Comparison of ENCODE assay signal across 10 cellular contexts in the genomic region with DNA sequence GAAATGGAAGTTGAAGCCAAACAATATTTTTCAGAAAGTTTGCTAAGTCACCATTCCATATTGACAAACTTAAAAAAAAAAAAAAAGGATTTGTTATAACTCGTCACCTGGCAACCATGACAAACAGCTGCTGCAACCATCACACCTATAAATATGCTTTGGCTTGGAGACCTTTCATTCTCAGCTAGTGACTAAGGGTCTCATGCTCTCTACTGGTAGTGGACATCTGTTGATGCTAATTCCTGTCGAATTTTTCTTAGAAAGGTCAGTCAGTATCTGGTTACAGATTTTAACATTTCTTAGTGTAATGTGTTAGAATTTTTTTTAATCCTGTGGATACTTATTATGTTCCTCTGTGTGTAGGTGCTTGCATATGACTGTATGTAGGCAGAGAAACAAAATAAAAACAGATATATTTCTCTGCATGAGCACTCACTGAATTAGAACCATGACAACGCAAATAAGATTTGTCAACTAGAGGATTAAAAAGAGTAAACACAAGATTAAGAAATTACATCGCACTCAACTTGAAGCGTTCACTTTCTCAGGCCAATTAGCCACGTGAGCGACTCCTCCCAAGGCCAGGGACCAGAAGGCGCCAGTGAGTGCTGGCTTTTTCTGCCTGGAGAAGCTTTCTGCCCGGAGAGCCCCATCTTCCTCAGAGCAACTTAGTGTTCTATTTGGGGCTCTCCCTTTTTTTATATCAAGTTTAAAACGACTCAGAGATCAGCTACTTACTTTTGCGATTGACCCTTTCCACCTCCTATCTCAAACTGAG. TPM values are rescaled to one million over a fixed set of nuclear protein-coding genes. Genes with fewer than 3 reads are reported as not detected.
DNase-seq lines count a peak whose midpoint lies in the region; ATAC-seq and TF ChIP-seq lines count a peak whose summit lies in the region.
"Had no signal": no experiment of that assay in that cellular context is flagged by ENCODE, and none has a peak within 500 bp of the region (broad histone marks: within the 10 kb centered on the region; RNA-seq: fewer than 3 reads in every experiment).

No MANE protein-coding gene starts in this region.

- no peaks in the 10 kb centered on the region for H4K20me1 ChIP-seq in GM23338 (replicated peaks; ENCODE audit: insufficient read depth)

- TF ChIP-seq CTCF in GM23338 (conservative IDR thresholded peaks at IDR 0.05; ENCODE audit: low read depth in 2 of 2) = no peak

- no peak overlapping the region for H3K4me3 ChIP-seq in right cardiac atrium (ENCODE audit: low read length)
- no peak overlapping the region for H3K4me3 ChIP-seq in thymus (ENCODE audit: low read length)
- no peak overlapping the region for H3K4me3 ChIP-seq in GM23338

- intact Hi-C loops in right cardiac atrium (cut with DNase I) = loop anchor here in 2 of 4 donors (5.0 to 10.0 kb wide), 2 partner anchors 52 to 60 kb away; no protein-coding TSS in a partner anchor

- H3K4me3 Mint-ChIP-seq in GM23338 = no peak overlapping the region
- H3K4me3 Mint-ChIP-seq: activated T-helper 17 cell treated with anti-CD3 and anti-CD28 coated beads, Interleukin-2, amount 50 U/mL, for 72 hours had no signal

- DNase-seq in SHP77 (lab: John Stamatoyannopoulos, UW) (peak; percentile 46 to 49), SHP77 treated with DMSO at 0.1 percent for 48 hours (lab: John Stamatoyannopoulos, UW) (no peak), SK-MEL-5 (ENCODE audit: low read depth, low spot score) (peak; percentile 63), right cardiac atrium (peak; percentile 42 to 78 (median 73)), KG1 (lab: John Stamatoyannopoulos, UW) (no peak), GM23338 (ENCODE audit: low spot score) (no peak)
- DNase-seq: BE2C had no signal

- H3K27ac Mint-ChIP-seq in GM23338 = no peak overlapping the region
- H3K27ac Mint-ChIP-seq: activated T-helper 17 cell treated with anti-CD3 and anti-CD28 coated beads, Interleukin-2, amount 50 U/mL, for 72 hours had no signal

- H3K36me3 Mint-ChIP-seq in GM23338 (ENCODE audit: low read depth) = peaks cover 21% of the 10 kb centered on the region

- H3K27me3 ChIP-seq in right cardiac atrium (ENCODE audit: control insufficient read depth, insufficient read depth) = no peaks in the 10 kb centered on the region
- H3K27me3 ChIP-seq in thymus (ENCODE audit: control insufficient read depth, insufficient read depth) = no peaks in the 10 kb centered on the region
- no peaks in the 10 kb centered on the region for H3K27me3 ChIP-seq in GM23338 (ENCODE audit: insufficient read depth)
- H3K27me3 ChIP-seq: BE2C had no signal

- H3K4me1 ChIP-seq in right cardiac atrium (ENCODE audit: control insufficient read depth, insufficient read depth, low read length) (no peaks in the 10 kb centered on the region), thymus (ENCODE audit: control insufficient read depth, insufficient read depth, low read length) (no peaks in the 10 kb centered on the region), GM23338 (ENCODE audit: insufficient read depth) (no peaks in the 10 kb centered on the region)
- H3K4me1 ChIP-seq: BE2C had no signal

- H3K36me3 ChIP-seq in thymus (ENCODE audit: control insufficient read depth, insufficient read depth) (no peaks in the 10 kb centered on the region), GM23338 (ENCODE audit: insufficient read depth) (no peaks in the 10 kb centered on the region)
- H3K36me3 ChIP-seq: BE2C had no signal

- ATAC-seq in right cardiac atrium = peak; percentile 74 to 80
- ATAC-seq in GM21528 (IDR thresholded peaks at IDR 0.05; ENCODE audit: low FRiP score, unreplicated experiment) = no peak
- no peak for ATAC-seq in GM23338
- ATAC-seq: activated T-helper 17 cell treated with anti-CD3 and anti-CD28 coated beads, Interleukin-2, amount 50 U/mL, for 72 hours had no signal

- H3K9me3 ChIP-seq in right cardiac atrium (ENCODE audit: control insufficient read depth, low read length) (peaks cover 6% of the 10 kb centered on the region), thymus (ENCODE audit: control insufficient read depth) (peaks cover 2% of the 10 kb centered on the region)
- H3K9me3 ChIP-seq: BE2C had no signal

- H3K9me3 Mint-ChIP-seq in GM23338 = peaks cover 28% of the 10 kb centered on the region

- H3K79me2 ChIP-seq in GM23338 (replicated peaks; ENCODE audit: insufficient read depth) = no peaks in the 10 kb centered on the region

- in situ Hi-C loops in SK-MEL-5 (cut with HindIII; ENCODE audit: low pct_unique_long_range_greater_than_20kb, low sequenced_read_pairs) = loop anchor here (25.0 kb wide), 1 partner anchor 170 kb away; no protein-coding TSS in a partner anchor

- H3K4me2 ChIP-seq in GM23338 = no peak overlapping the region

- no peaks in the 10 kb centered on the region for H3K9me2 ChIP-seq in GM23338 (ENCODE audit: insufficient read depth)

- no peaks in the 10 kb centered on the region for H3K27me3 Mint-ChIP-seq in GM23338 (ENCODE audit: insufficient read depth, low read depth, poor library complexity)
- H3K27me3 Mint-ChIP-seq: activated T-helper 17 cell treated with anti-CD3 and anti-CD28 coated beads, Interleukin-2, amount 50 U/mL, for 72 hours had no signal

- no peak overlapping the region for H2AFZ ChIP-seq in GM23338

- H3K4me1 Mint-ChIP-seq in GM23338 = no peaks in the 10 kb centered on the region

- H3K27ac ChIP-seq in right cardiac atrium (ENCODE audit: low read length) (peak overlapping the region; percentile 73), thymus (ENCODE audit: low read depth) (peak overlapping the region; percentile 61), GM23338 (ENCODE audit: low read depth) (no peak overlapping the region)

- no peaks in the 10 kb centered on the region for H3F3A ChIP-seq in GM23338 (replicated peaks; ENCODE audit: low read depth)

- 35% methylated on average over 11 of the region's 11 CpGs for WGBS in right cardiac atrium
- WGBS in thymus = 83% methylated on average over 11 of the region's 11 CpGs

TF ChIP-seq in GM23338, 12 proteins besides CTCF, POLR2A, EP300 and RAD21 (continues in another document):
- no peak for TF ChIP-seq NANOG (IDR thresholded peaks at IDR 0.05; ENCODE audit: borderline replicate concordance)
- TF ChIP-seq, protein P1, sequence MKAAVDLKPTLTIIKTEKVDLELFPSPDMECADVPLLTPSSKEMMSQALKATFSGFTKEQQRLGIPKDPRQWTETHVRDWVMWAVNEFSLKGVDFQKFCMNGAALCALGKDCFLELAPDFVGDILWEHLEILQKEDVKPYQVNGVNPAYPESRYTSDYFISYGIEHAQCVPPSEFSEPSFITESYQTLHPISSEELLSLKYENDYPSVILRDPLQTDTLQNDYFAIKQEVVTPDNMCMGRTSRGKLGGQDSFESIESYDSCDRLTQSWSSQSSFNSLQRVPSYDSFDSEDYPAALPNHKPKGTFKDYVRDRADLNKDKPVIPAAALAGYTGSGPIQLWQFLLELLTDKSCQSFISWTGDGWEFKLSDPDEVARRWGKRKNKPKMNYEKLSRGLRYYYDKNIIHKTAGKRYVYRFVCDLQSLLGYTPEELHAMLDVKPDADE (IDR thresholded peaks at IDR 0.05) = no peak
- no peak for TF ChIP-seq CREB1 (CRISPR knock-in tag; IDR thresholded peaks at IDR 0.05; ENCODE audit: low read depth)
- no peak for TF ChIP-seq EZH2phosphoT487 (IDR thresholded peaks at IDR 0.05; ENCODE audit: unreplicated experiment)
- TF ChIP-seq ZNF114 (CRISPR knock-in tag; IDR thresholded peaks at IDR 0.05) = no peak
- no peak for TF ChIP-seq STAT1 (IDR thresholded peaks at IDR 0.05; ENCODE audit: unreplicated experiment)

RNA-seq across cellular contexts. Expression of a gene that starts 27.0 kb away (rescaled TPM):
- 107 and 112 TPM in 2 replicates for total RNA-seq in SK-MEL-5 (2014; rRNA removed; shearing (Covaris generic))
- polyA plus RNA-seq in SK-MEL-5 (2015; cell fraction: cytosol; rRNA removed) = 63.4 and 74.5 TPM in 2 replicates
- 32.1 and 34.2 TPM in 2 replicates for polyA plus RNA-seq in SK-MEL-5 (2015; cell fraction: nucleus; rRNA removed)
- 10 to 100 TPM; 35.9 to 51.0 (median 40.2) TPM for total RNA-seq in right cardiac atrium
- 44.6 TPM for polyA plus RNA-seq in right cardiac atrium
- 19.8 TPM for polyA plus RNA-seq in thymus
- total RNA-seq in GM23338 (2014; rRNA removed; shearing (Covaris generic)) = 26.8 and 30.7 TPM in 2 replicates
- polyA plus RNA-seq in GM23338 (2016; fragmentation: Nextera tagmentation; extraction: Ambion mirVana) = 18.8 and 20.1 TPM in 2 replicates

Comparison
In these comparisons a context has a peak if more than half of its experiments do, and no peak if none do; other contexts are left out.
1. DNase-seq: peak in SHP77 (2 of 2), SK-MEL-5 (single experiment) and right cardiac atrium (3 of 3); none in SHP77 treated with DMSO at 0.1 percent for 48 hours (single experiment), KG1 (single experiment) and GM23338 (single experiment).
2. ATAC-seq: peak in right cardiac atrium (2 of 2); none in GM21528 (single experiment) and GM23338 (single experiment).